8 cellular contexts compared by ENCODE assay signal in genomic region chr19:47745010-47745901, GRCh38. TPM values are rescaled to one million over a fixed set of nuclear protein-coding genes. Genes with fewer than 3 reads are reported as not detected.
DNase-seq lines count a peak whose midpoint lies in the region; ATAC-seq and TF ChIP-seq lines count a peak whose summit lies in the region.

NOP53 (plus strand) TSS chr19:47745546; CDS start chr19:47745560, 14 bp downstream.

- intact Hi-C loops in Right ventricle myocardium superior (cut with DNase I), result no loop called here
- intact Hi-C loops in tibial artery (cut with DNase I; ENCODE audit: low total_unique reads), result no loop called here

- H3K27ac Mint-ChIP-seq in activated naive CD8-positive, alpha-beta T cell treated with anti-CD3 and anti-CD28 coated beads, Interleukin-2, amount 50 U/mL, for 24 hours, result peak within 1 kb of the TSS; percentile 99

- H3K4me3 ChIP-seq in parathyroid adenoma (ENCODE audit: low read depth, low read length) (peak within 1 kb of the TSS; percentile 99), tibial artery (peak within 1 kb of the TSS; percentile 73 to 82)

- H3K4me2 ChIP-seq in parathyroid adenoma (ENCODE audit: low read length), result peak within 1 kb of the TSS; percentile 98

- H3K9me3 ChIP-seq in parathyroid adenoma (ENCODE audit: control insufficient read depth, low read length) (no peaks in the 10 kb centered on the region), tibial artery (no peaks in the 10 kb centered on the region)

- H3K27ac ChIP-seq in parathyroid adenoma, result peak within 1 kb of the TSS; percentile 98
- peak within 1 kb of the TSS; percentile 95 to 98 for H3K27ac ChIP-seq in tibial artery

- H3K4me3 Mint-ChIP-seq in activated naive CD8-positive, alpha-beta T cell treated with anti-CD3 and anti-CD28 coated beads, Interleukin-2, amount 50 U/mL, for 24 hours, result peak within 1 kb of the TSS; percentile 99

- no peak for TF ChIP-seq CTCF in parathyroid adenoma (IDR thresholded peaks at IDR 0.05)
- TF ChIP-seq CTCF in tibial artery (IDR thresholded peaks at IDR 0.05), result peak; percentile 15 to 49

- peak; percentile 85 for DNase-seq in NCI-H1436 treated with DMSO at 0.1 percent for 48 hours (lab: John Stamatoyannopoulos, UW)
- DNase-seq in T follicular helper cell (ENCODE audit: low read depth), result peak; percentile 94
- peak; percentile 97 for DNase-seq in activated naive CD8-positive, alpha-beta T cell treated with anti-CD3 and anti-CD28 coated beads, Interleukin-2, amount 50 U/mL, for 24 hours
- DNase-seq in Right ventricle myocardium superior, result peak; percentile 98
- DNase-seq in tibial artery, result peak; percentile 96 to 97

- H3K36me3 ChIP-seq in parathyroid adenoma (ENCODE audit: control insufficient read depth, insufficient read depth, low read length), result no peaks in the 10 kb centered on the region
- peaks cover 38 to 53% (median 41%) of the 10 kb centered on the region in 3 donors for H3K36me3 ChIP-seq in tibial artery

- H3K4me1 Mint-ChIP-seq in activated naive CD8-positive, alpha-beta T cell treated with anti-CD3 and anti-CD28 coated beads, Interleukin-2, amount 50 U/mL, for 24 hours, result peaks cover 64% of the 10 kb centered on the region

- H3K9ac ChIP-seq in parathyroid adenoma, result peak within 1 kb of the TSS; percentile 94

- H3K27me3 ChIP-seq in parathyroid adenoma (ENCODE audit: control insufficient read depth, insufficient read depth, low read length) (no peaks in the 10 kb centered on the region), tibial artery (no peaks in the 10 kb centered on the region)

- H3K27me3 Mint-ChIP-seq in activated naive CD8-positive, alpha-beta T cell treated with anti-CD3 and anti-CD28 coated beads, Interleukin-2, amount 50 U/mL, for 24 hours, result peaks cover 1% of the 10 kb centered on the region

- H3K9me3 Mint-ChIP-seq in activated naive CD8-positive, alpha-beta T cell treated with anti-CD3 and anti-CD28 coated beads, Interleukin-2, amount 50 U/mL, for 24 hours, result no peaks in the 10 kb centered on the region

- H3K4me1 ChIP-seq in parathyroid adenoma (peaks cover 8% of the 10 kb centered on the region), tibial artery (peaks cover 4 to 49% (median 35%) of the 10 kb centered on the region in 4 donors)

- peak within 1 kb of the TSS; percentile 90 for H2AFZ ChIP-seq in parathyroid adenoma

- peaks cover 15% of the 10 kb centered on the region for H3K79me2 ChIP-seq in parathyroid adenoma

- peak; percentile 89 for TF ChIP-seq POLR2A in GM10847 (IDR thresholded peaks at IDR 0.05; ENCODE audit: extremely low read depth, insufficient read length)

- ATAC-seq in HG02763 (IDR thresholded peaks at IDR 0.05; ENCODE audit: unreplicated experiment), result peak; percentile 69
- ATAC-seq in activated naive CD8-positive, alpha-beta T cell treated with anti-CD3 and anti-CD28 coated beads, Interleukin-2, amount 50 U/mL, for 24 hours, result peak; percentile 56
- ATAC-seq in Right ventricle myocardium superior (ENCODE audit: poor library complexity), result peak; percentile 83

- peaks cover 26% of the 10 kb centered on the region for H3K36me3 Mint-ChIP-seq in activated naive CD8-positive, alpha-beta T cell treated with anti-CD3 and anti-CD28 coated beads, Interleukin-2, amount 50 U/mL, for 24 hours (ENCODE audit: low read depth)

RNA-seq across cellular contexts. Expression of gene NOP53, which starts in this region (rescaled TPM):
- 153 TPM for total RNA-seq in Right ventricle myocardium superior

Comparison
In these comparisons a context has a peak if more than half of its experiments do, and no peak if none do; other contexts are left out.
1. Peak in every context shown above with its lines: DNase-seq, ATAC-seq, H3K4me3 ChIP-seq and H3K27ac ChIP-seq.